In the genomic region with DNA sequence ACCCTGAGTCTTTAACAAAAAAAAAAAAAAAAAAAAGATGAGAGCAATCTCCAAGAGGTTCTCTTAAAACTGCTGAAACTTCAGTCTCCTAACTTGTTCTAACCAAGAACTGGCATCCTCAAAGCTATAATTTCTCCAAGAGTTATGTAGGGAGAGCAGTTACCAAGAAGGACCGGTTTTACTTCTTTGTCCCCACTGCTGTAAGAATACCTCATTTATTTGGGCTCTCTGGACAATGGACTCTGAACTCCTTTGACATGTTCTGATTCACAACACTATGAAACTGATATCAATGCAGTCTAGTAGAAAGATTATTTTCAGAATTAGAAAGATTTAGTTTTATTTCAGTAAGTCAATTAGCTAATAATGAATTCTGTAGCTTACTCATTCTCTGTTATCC, we compare ENCODE assay signal across 16 cellular contexts.
"Had no signal": no experiment of that assay in that cellular context is flagged by ENCODE, and none has a peak within 500 bp of the region (broad histone marks: within the 10 kb centered on the region; RNA-seq: fewer than 3 reads in every experiment).

No MANE protein-coding gene starts in this region.

- H3K4me3 ChIP-seq: psoas muscle, right lobe of liver had no signal

- H3K4me1 Mint-ChIP-seq: endodermal cell had no signal

- H3K27ac Mint-ChIP-seq: endodermal cell, naive B cell had no signal

- H3K27me3 ChIP-seq: brain microvascular endothelial cell, right lobe of liver had no signal

- H3K9me3 ChIP-seq: psoas muscle, right lobe of liver had no signal

- DNase-seq: activated CD4-positive, alpha-beta T cell treated with anti-CD3 and anti-CD28 coated beads, Interleukin-2, amount 50 U/mL, for 4 hours; activated CD4-positive, CD25-positive, alpha-beta regulatory T cell treated with anti-CD3 and anti-CD28 coated beads, Interleukin-2, amount 50 U/mL, for 72 hours; activated effector memory CD4-positive, alpha-beta T cell treated with anti-CD3 and anti-CD28 coated beads, Interleukin-2, amount 50 U/mL, for 16 hours; activated T-cell treated with anti-CD3 and anti-CD28 coated beads, Interleukin-2, amount 50 U/mL, for 1 hour; amygdala; brain microvascular endothelial cell; endodermal cell; islet precursor cell; left ventricle myocardium superior; naive B cell; psoas muscle; right lobe of liver; stimulated activated CD4-positive, alpha-beta T cell treated with anti-CD3 and anti-CD28 coated beads, Interleukin-4, amount 100 ng/mL, for 1 hour; stimulated activated CD8-positive, alpha-beta memory T cell treated with anti-CD3 and anti-CD28 coated beads, Interleukin-4, amount 100 ng/mL, for 48 hours; stimulated activated naive CD8-positive, alpha-beta T cell treated with anti-CD3 and anti-CD28 coated beads, Interleukin-15, Interleukin-2, amounts not matched to agents 100 U/mL and 50 U/mL, for 24 hours had no signal

- H3K4me3 Mint-ChIP-seq: endodermal cell, naive B cell had no signal

- H3K27ac ChIP-seq: brain microvascular endothelial cell, psoas muscle, right lobe of liver had no signal

- H3K27me3 Mint-ChIP-seq: naive B cell had no signal

- H3K9me3 Mint-ChIP-seq: activated naive CD4-positive, alpha-beta T cell treated with anti-CD3 and anti-CD28 coated beads, Interleukin-2, amount 50 U/mL, for 72 hours; endodermal cell; naive B cell had no signal

- H3K4me1 ChIP-seq: psoas muscle had no signal
